9 cellular contexts compared by ENCODE assay signal in genomic region chr3:112640864-112641751, GRCh38. TPM values are rescaled to one million over a fixed set of nuclear protein-coding genes. Genes with fewer than 3 reads are reported as not detected.
DNase-seq lines count a peak whose midpoint lies in the region; ATAC-seq and TF ChIP-seq lines count a peak whose summit lies in the region.
"Had no signal": no experiment of that assay in that cellular context is flagged by ENCODE, and none has a peak within 500 bp of the region (broad histone marks: within the 10 kb centered on the region; RNA-seq: fewer than 3 reads in every experiment).

TSS of gene CCDC80 (minus strand) at chr3:112641143. CDS start at chr3:112639905, 1,238 bp downstream.

- H3K9me3 ChIP-seq in ectodermal cell (ENCODE audit: control insufficient read depth, low read length) (no peaks in the 10 kb centered on the region), mucosa of descending colon (no peaks in the 10 kb centered on the region)

- H3K4me1 ChIP-seq in ACC112 (ENCODE audit: control insufficient read depth, insufficient read depth, low read length, unreplicated experiment) (peaks cover 32% of the 10 kb centered on the region), ectodermal cell (ENCODE audit: control insufficient read depth, insufficient read depth, low read length) (peaks cover 25% of the 10 kb centered on the region), mucosa of descending colon (ENCODE audit: low read depth) (no peaks in the 10 kb centered on the region)

- H3K27ac ChIP-seq in ACC112 (ENCODE audit: low read depth, low read length) (peak within 1 kb of the TSS; percentile 96), ectodermal cell (ENCODE audit: insufficient read depth, low read depth, low read length, poor library complexity, severe bottlenecking) (peak within 1 kb of the TSS; percentile 90)

- TF ChIP-seq CTCF in NB4 (IDR thresholded peaks at IDR 0.05; ENCODE audit: low read depth, low read length), result no peak
- TF ChIP-seq CTCF in mucosa of descending colon (IDR thresholded peaks at IDR 0.05), result no peak
- no peak for TF ChIP-seq CTCF in GM13977 (IDR thresholded peaks at IDR 0.05; ENCODE audit: extremely low read depth, insufficient read depth, missing control alignments)

- 68 to 71% methylated on average over 5 to 7 of the region's 7 CpGs for WGBS in ectodermal cell, 2 experiments

- peak; percentile 20 for TF ChIP-seq POLR2A in NB4 (IDR thresholded peaks at IDR 0.05; ENCODE audit: extremely low read depth, insufficient read length)

- H2AFZ ChIP-seq in ACC112 (ENCODE audit: low read length, unreplicated experiment), result peak within 1 kb of the TSS; percentile 24

- intact Hi-C loops in mucosa of descending colon (cut with DNase I, micrococcal nuclease), result loop anchor here (5.0 to 10.0 kb wide), 2 partner anchors 171 to 334 kb away; partner anchors contain the start of gene CD200R1 (in 2 of the 2)

- in situ Hi-C loops in GM13977 (cut with MboI; ENCODE audit: low pct_unique_long_range_greater_than_20kb, low sequenced_read_pairs, unreplicated experiment), result loop anchor here (10.0 kb wide), 2 partner anchors 94 to 344 kb away; no protein-coding TSS in a partner anchor

- peaks cover 60% of the 10 kb centered on the region for H3K79me2 ChIP-seq in ACC112 (ENCODE audit: control insufficient read depth, insufficient read depth, low read length, unreplicated experiment)

- H3K36me3 ChIP-seq in ACC112 (ENCODE audit: insufficient read depth, low read length), result no peaks in the 10 kb centered on the region
- H3K36me3 ChIP-seq in ectodermal cell (ENCODE audit: control insufficient read depth, insufficient read depth, low read length), result no peaks in the 10 kb centered on the region
- H3K36me3 ChIP-seq in mucosa of descending colon (ENCODE audit: low read depth), result no peaks in the 10 kb centered on the region

- H3K4me3 ChIP-seq in ACC112 (ENCODE audit: low read depth, low read length) (peak within 1 kb of the TSS; percentile 84), NB4 (ENCODE audit: low read depth, low read length) (no peak within 1 kb of the TSS), ectodermal cell (ENCODE audit: insufficient read depth, low read depth, low read length) (no peak within 1 kb of the TSS), mucosa of descending colon (no peak within 1 kb of the TSS)

- DNase-seq in NB4 (ENCODE audit: low read depth) (no peak), mucosa of descending colon (no peak), C1 segment of cervical spinal cord (lab: John Stamatoyannopoulos, UW) (no peak), GM19238 (ENCODE audit: insufficient read length, low spot score) (no peak), GM13977 (ENCODE audit: low spot score) (no peak)
- DNase-seq: natural killer cell had no signal

- peak; percentile 35 for ATAC-seq in mucosa of descending colon
- ATAC-seq in GM21447 (IDR thresholded peaks at IDR 0.05; ENCODE audit: unreplicated experiment), result no peak
- ATAC-seq: natural killer cell had no signal

- H3K27me3 ChIP-seq in ACC112 (ENCODE audit: insufficient read depth, low read length) (no peaks in the 10 kb centered on the region), ectodermal cell (ENCODE audit: control insufficient read depth, insufficient read depth, low read length, poor library complexity, severe bottlenecking) (no peaks in the 10 kb centered on the region)

RNA-seq across cellular contexts. Expression of gene CCDC80, which starts in this region (rescaled TPM):
- 26.9 TPM for polyA plus RNA-seq in ectodermal cell (2013, experiment 1 of 4)
- 24.1 TPM for polyA plus RNA-seq in ectodermal cell (2013, experiment 2 of 4)
- polyA plus RNA-seq in ectodermal cell (2013, experiment 3 of 4), result 31.4 TPM
- polyA plus RNA-seq in ectodermal cell (2013, experiment 4 of 4), result 35.3 TPM
- total RNA-seq in mucosa of descending colon, result 10 to 100 TPM in 2 of 3 donors, 1 to 10 TPM in 1; 5.9 to 58.7 (median 53.2) TPM
